ENCODE assay signal across 34 cellular contexts in the genomic region with DNA sequence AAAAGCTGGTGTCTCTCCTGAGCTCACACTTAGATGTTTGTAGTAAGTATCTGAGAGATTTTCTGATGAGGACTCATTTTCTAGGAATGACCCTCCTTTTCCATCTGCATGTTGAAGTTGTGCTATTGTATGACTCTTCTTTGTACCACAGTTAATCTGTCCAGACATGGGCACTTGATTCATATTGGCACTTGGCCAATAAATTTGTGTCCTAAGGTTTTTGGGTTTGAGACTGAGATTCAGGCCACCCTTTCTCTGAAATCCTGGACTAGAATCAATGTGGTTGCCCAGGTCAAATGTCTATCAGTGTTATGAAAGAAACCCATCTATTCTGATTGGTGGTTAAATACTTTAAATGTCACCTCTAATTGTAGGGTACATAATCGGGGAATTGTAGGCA.
"Had no signal": no experiment of that assay in that cellular context is flagged by ENCODE, and none has a peak within 500 bp of the region (broad histone marks: within the 10 kb centered on the region; RNA-seq: fewer than 3 reads in every experiment).

No MANE protein-coding gene starts in this region.

- H3K4me2 ChIP-seq: KMS-11 had no signal

- H3K27me3 ChIP-seq: MG63 had no signal

- H3K36me3 ChIP-seq: MG63 had no signal

- H3K27ac ChIP-seq: KMS-11 had no signal

- H3K9ac ChIP-seq: KMS-11 had no signal

- DNase-seq: Karpas-422, MG63, MM.1S, MV-4-11, NCI-H1048, NCI-H1092, NCI-H1092 treated with DMSO at 0.1 percent for 48 hours, NCI-H1105, NCI-H1105 treated with DMSO at 0.1 percent for 48 hours, NCI-H1417, NCI-H1417 treated with DMSO at 0.1 percent for 48 hours, NCI-H1436, NCI-H1436 treated with DMSO at 0.1 percent for 48 hours, NCI-H146, NCI-H1694, NCI-H1694 treated with DMSO at 0.1 percent for 48 hours, NCI-H187, NCI-H187 treated with DMSO at 0.1 percent for 48 hours, NCI-H1930, NCI-H2029, NCI-H2029 treated with DMSO at 0.1 percent for 48 hours, NCI-H2081, NCI-H2081 treated with DMSO at 0.1 percent for 48 hours, NCI-H2107, NCI-H2171, NCI-H2171 treated with DMSO at 0.1 percent for 48 hours, NCI-H2227 treated with DMSO at 0.1 percent for 48 hours, NCI-H226, NCI-H345, NCI-H446, NCI-H446 treated with DMSO at 0.1 percent for 48 hours, NCI-H510A, NCI-H510A treated with DMSO at 0.1 percent for 48 hours had no signal

- H3K4me3 ChIP-seq: MG63 had no signal

- H3K9me3 ChIP-seq: MG63 had no signal
